Comparison of ENCODE assay signal across 4 cellular contexts in genomic region chr16:20701692-20702091, GRCh38. TPM values are rescaled to one million over a fixed set of nuclear protein-coding genes. Genes with fewer than 3 reads are reported as not detected.
"Had no signal": no experiment of that assay in that cellular context is flagged by ENCODE, and none has a peak within 500 bp of the region (broad histone marks: within the 10 kb centered on the region; RNA-seq: fewer than 3 reads in every experiment).

No MANE protein-coding gene starts in this region.

RNA-seq across cellular contexts. Expression of gene ACSM1, which starts 4.2 kb away (rescaled TPM):
- total RNA-seq: HT-29, HT1080, IMR-90 had no signal
- polyA plus RNA-seq: IgD-negative memory B cell, IMR-90 had no signal
